8 cellular contexts compared by ENCODE assay signal in the genomic region with DNA sequence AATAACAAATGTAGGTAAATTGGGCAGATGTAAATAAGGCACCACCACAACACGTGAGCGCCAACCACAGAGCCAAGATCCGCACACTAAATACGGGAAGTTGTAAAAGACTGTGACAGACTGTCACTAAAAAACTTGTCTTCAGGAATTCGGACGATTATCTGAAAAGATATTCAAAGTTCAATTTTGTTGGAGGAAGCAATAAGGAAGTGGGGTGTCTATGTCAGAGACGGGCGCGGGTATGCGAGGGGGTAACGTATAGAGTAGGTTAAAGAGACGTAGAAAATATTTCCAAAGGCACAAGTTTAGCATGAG. TPM values are rescaled to one million over a fixed set of nuclear protein-coding genes. Genes with fewer than 3 reads are reported as not detected.
DNase-seq lines count a peak whose midpoint lies in the region; ATAC-seq and TF ChIP-seq lines count a peak whose summit lies in the region.

No MANE protein-coding gene starts in this region.

- H3K4me3 ChIP-seq in LNCaP clone FGC (ENCODE audit: low read depth, low read length) (peak overlapping the region; percentile 55), epithelial cell of esophagus (ENCODE audit: low read length) (peak overlapping the region; percentile 72), neuron (ENCODE audit: low read length) (peak overlapping the region; percentile 64), vagina (peak overlapping the region; percentile 61 to 95)

- peaks cover 28% of the 10 kb centered on the region for H3K4me1 ChIP-seq in neuron (ENCODE audit: insufficient read depth, low read length)
- H3K4me1 ChIP-seq in vagina: peaks cover 36% of the 10 kb centered on the region

- H3K27ac ChIP-seq in vagina: peak overlapping the region; percentile 82

- H3K9me3 ChIP-seq in neuron (ENCODE audit: low read length) (no peaks in the 10 kb centered on the region), vagina (no peaks in the 10 kb centered on the region)

- intact Hi-C loops in vagina (cut with DNase I): no loop called here

- H3K27me3 ChIP-seq in neuron (ENCODE audit: insufficient read depth, low read length): no peaks in the 10 kb centered on the region
- H3K27me3 ChIP-seq in vagina: no peaks in the 10 kb centered on the region

- peaks cover 23% of the 10 kb centered on the region for H3K36me3 ChIP-seq in neuron (ENCODE audit: insufficient read depth, low read length)
- H3K36me3 ChIP-seq in vagina: peaks cover 0 to 6% of the 10 kb centered on the region in 2 donors

- DNase-seq in activated CD4-positive, CD25-positive, alpha-beta regulatory T cell treated with anti-CD3 and anti-CD28 coated beads, Interleukin-2, amount 50 U/mL, for 72 hours: peak; percentile 43
- DNase-seq in activated CD4-positive, CD25-positive, alpha-beta regulatory T cell (lab: John Stamatoyannopoulos, UW): no peak
- DNase-seq in LNCaP clone FGC (ENCODE audit: low read depth): no peak
- DNase-seq in activated CD8-positive, alpha-beta memory T cell treated with anti-CD3 and anti-CD28 coated beads for 24 hours: peak; percentile 75
- DNase-seq in epithelial cell of esophagus (ENCODE audit: low read depth): no peak
- DNase-seq in vagina (ENCODE audit: extremely low spot score in 2 of 2): no peak

- no peak for TF ChIP-seq CTCF in LNCaP clone FGC (IDR thresholded peaks at IDR 0.05; ENCODE audit: control insufficient read depth, extremely low read depth, insufficient read depth)
- TF ChIP-seq CTCF in epithelial cell of esophagus (IDR thresholded peaks at IDR 0.05; ENCODE audit: insufficient read depth, low read depth, low read length, missing control alignments): no peak
- no peak for TF ChIP-seq CTCF in vagina (IDR thresholded peaks at IDR 0.05)

- peak overlapping the region; percentile 74 for H2AFZ ChIP-seq in neuron (ENCODE audit: low read depth, low read length)

- no peak for ATAC-seq in GM18909 (IDR thresholded peaks at IDR 0.05; ENCODE audit: poor library complexity, unreplicated experiment)

- no peak for TF ChIP-seq POLR2A in vagina (IDR thresholded peaks at IDR 0.05)

RNA-seq across cellular contexts. Expression of a gene that starts 1.5 kb away (rescaled TPM):
- 222 TPM for total RNA-seq in vagina

RNA-seq across cellular contexts. Expression of a gene that starts 37.0 kb away (rescaled TPM):
- 24.6 TPM for total RNA-seq in vagina

Comparison
In these comparisons a context has a peak if more than half of its experiments do, and no peak if none do; other contexts are left out.
1. DNase-seq: peak in activated CD4-positive, CD25-positive, alpha-beta regulatory T cell treated with anti-CD3 and anti-CD28 coated beads, Interleukin-2, amount 50 U/mL, for 72 hours (single experiment) and activated CD8-positive, alpha-beta memory T cell treated with anti-CD3 and anti-CD28 coated beads for 24 hours (single experiment); none in activated CD4-positive, CD25-positive, alpha-beta regulatory T cell (0 of 4), LNCaP clone FGC (single experiment), epithelial cell of esophagus (single experiment) and vagina (0 of 2).
2. Peak in every context shown above with its lines, with median percentiles within 50 percentile points of each other: H3K4me3 ChIP-seq.